Comparison of ENCODE assay signal across 8 cellular contexts in the genomic region with DNA sequence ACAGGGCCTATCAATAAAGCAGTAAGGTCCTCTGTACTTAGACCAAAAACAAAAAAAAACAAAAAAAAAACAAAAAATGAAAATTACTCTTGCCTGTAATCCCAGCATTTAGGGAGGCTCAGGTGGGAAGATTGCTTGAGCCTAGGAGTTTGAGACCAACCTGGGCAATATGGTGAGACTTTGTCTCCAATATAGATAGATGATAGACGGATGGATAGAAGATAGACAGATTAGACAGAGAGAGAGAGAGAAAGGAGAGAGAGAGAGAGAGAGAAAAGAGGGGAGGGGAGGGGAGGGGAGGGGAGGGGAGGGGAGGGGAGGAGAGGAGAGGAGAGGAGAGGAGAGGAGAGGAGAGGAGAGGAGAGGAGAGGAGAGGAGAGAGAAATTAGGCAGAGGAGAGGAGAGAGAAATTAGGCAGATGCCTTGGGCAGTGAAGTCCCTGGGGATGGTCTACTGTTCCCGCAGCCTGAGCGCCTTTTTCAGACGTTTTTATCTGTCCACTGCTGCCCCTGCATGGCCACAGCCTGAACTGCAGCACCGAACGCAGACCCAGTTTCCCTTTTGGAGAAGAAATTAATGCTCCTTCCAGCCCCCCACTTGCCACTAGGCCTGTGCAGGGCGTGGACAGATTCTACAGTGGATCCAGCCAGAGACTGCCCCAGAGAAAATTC. TPM values are rescaled to one million over a fixed set of nuclear protein-coding genes. Genes with fewer than 3 reads are reported as not detected.
A peak's percentile ranks its signal among the peaks of the same experiment; 100 is the strongest.
DNase-seq lines count a peak whose midpoint lies in the region; ATAC-seq and TF ChIP-seq lines count a peak whose summit lies in the region.

No MANE protein-coding gene starts in this region.

- CTCF ChIA-PET in activated CD4-positive, alpha-beta T cell treated with anti-CD3 and anti-CD28 coated beads for 36 hours (lab: Charles Lee): interaction anchor here (0.8 to 1.8 kb wide), 3 partner anchors 27 to 90 kb away, joined by 4 to 9 read pairs (median 4); a partner anchor contains a TSS

- ATAC-seq in activated CD4-positive, alpha-beta T cell treated with anti-CD3 and anti-CD28 coated beads for 36 hours: peak; percentile 96
- ATAC-seq in HG03520 (IDR thresholded peaks at IDR 0.05; ENCODE audit: unreplicated experiment): no peak

- H3K4me3 ChIP-seq in choroid plexus epithelial cell (ENCODE audit: low read depth, low read length) (no peak overlapping the region), liver (ENCODE audit: low read depth in 1 of 3, low read length in 3 of 3) (no peak overlapping the region)

- no peaks in the 10 kb centered on the region for H3K36me3 Mint-ChIP-seq in activated CD4-positive, alpha-beta T cell treated with anti-CD3 and anti-CD28 coated beads for 36 hours (ENCODE audit: low read depth)

- no peak overlapping the region for H3K4me3 Mint-ChIP-seq in activated CD4-positive, alpha-beta T cell treated with anti-CD3 and anti-CD28 coated beads for 36 hours

- POLR2A ChIA-PET in activated CD4-positive, alpha-beta T cell treated with anti-CD3 and anti-CD28 coated beads for 36 hours (lab: Charles Lee): no interaction called here

- H3K27ac Mint-ChIP-seq in activated CD4-positive, alpha-beta T cell treated with anti-CD3 and anti-CD28 coated beads for 36 hours: no peak overlapping the region

- H3K4me1 ChIP-seq in liver (ENCODE audit: control insufficient read depth in 4 of 4, insufficient read depth in 4 of 4, low read length in 3 of 4): peaks cover 0 to 8% (median 7%) of the 10 kb centered on the region in 4 donors

- no peak overlapping the region for H3K9ac ChIP-seq in liver (ENCODE audit: low read depth in 1 of 2, low read length in 2 of 2)

- no peak overlapping the region for H3K27ac ChIP-seq in liver (ENCODE audit: low read depth in 1 of 2, low read length in 2 of 2)

- no peaks in the 10 kb centered on the region for H3K27me3 ChIP-seq in liver (ENCODE audit: control insufficient read depth in 4 of 4, insufficient read depth in 4 of 4, low read length in 3 of 4)

- peaks cover 3% of the 10 kb centered on the region for H3K4me1 Mint-ChIP-seq in activated CD4-positive, alpha-beta T cell treated with anti-CD3 and anti-CD28 coated beads for 36 hours

- WGBS in liver: 6% methylated on average over 7 of the region's 7 CpGs

- no peaks in the 10 kb centered on the region for H3K27me3 Mint-ChIP-seq in activated CD4-positive, alpha-beta T cell treated with anti-CD3 and anti-CD28 coated beads for 36 hours

- TF ChIP-seq CTCF in choroid plexus epithelial cell (conservative IDR thresholded peaks at IDR 0.05; ENCODE audit: low read depth, low read length) (peak; percentile 89), liver (IDR thresholded peaks at IDR 0.05; ENCODE audit: low read depth, low read length, missing input control) (peak; percentile 95)

- H3K36me3 ChIP-seq in liver (ENCODE audit: control insufficient read depth in 4 of 4, insufficient read depth in 3 of 4, low read depth in 1 of 4, low read length in 3 of 4): no peaks in the 10 kb centered on the region

- DNase-seq in AML-193 (lab: John Stamatoyannopoulos, UW) (peak; percentile 57 to 58), HCEC 1CT (peak; percentile 59), NCI-H460 (ENCODE audit: extremely low read depth, low read depth) (peak; percentile 41), choroid plexus epithelial cell (ENCODE audit: low read depth) (peak; percentile 76)
- DNase-seq in activated CD4-positive, alpha-beta T cell treated with anti-CD3 and anti-CD28 coated beads for 36 hours: peak; percentile 89
- DNase-seq in stimulated activated CD4-positive, alpha-beta T cell treated with anti-CD3 and anti-CD28 coated beads, Interleukin-4, amount 100 ng/mL, for 24 hours: peak; percentile 82

- H3K9me3 Mint-ChIP-seq in activated CD4-positive, alpha-beta T cell treated with anti-CD3 and anti-CD28 coated beads for 36 hours (ENCODE audit: low read depth): no peaks in the 10 kb centered on the region

- no peaks in the 10 kb centered on the region for H3K9me3 ChIP-seq in liver (ENCODE audit: control insufficient read depth in 4 of 4, low read length in 3 of 4)

- TF ChIP-seq RAD21 in liver (IDR thresholded peaks at IDR 0.05): peak; percentile 85 to 88

- intact Hi-C loops in activated CD4-positive, alpha-beta T cell treated with anti-CD3 and anti-CD28 coated beads for 36 hours (cut with DNase I, micrococcal nuclease): loop anchor here (1.0 to 5.0 kb wide), 7 partner anchors 27 to 294 kb away; a partner anchor contains a TSS

TF ChIP-seq in liver, 16 proteins besides CTCF, POLR2A, EP300 and RAD21:
- no peak for TF ChIP-seq HNF4G (IDR thresholded peaks at IDR 0.05)
- TF ChIP-seq, protein P1, sequence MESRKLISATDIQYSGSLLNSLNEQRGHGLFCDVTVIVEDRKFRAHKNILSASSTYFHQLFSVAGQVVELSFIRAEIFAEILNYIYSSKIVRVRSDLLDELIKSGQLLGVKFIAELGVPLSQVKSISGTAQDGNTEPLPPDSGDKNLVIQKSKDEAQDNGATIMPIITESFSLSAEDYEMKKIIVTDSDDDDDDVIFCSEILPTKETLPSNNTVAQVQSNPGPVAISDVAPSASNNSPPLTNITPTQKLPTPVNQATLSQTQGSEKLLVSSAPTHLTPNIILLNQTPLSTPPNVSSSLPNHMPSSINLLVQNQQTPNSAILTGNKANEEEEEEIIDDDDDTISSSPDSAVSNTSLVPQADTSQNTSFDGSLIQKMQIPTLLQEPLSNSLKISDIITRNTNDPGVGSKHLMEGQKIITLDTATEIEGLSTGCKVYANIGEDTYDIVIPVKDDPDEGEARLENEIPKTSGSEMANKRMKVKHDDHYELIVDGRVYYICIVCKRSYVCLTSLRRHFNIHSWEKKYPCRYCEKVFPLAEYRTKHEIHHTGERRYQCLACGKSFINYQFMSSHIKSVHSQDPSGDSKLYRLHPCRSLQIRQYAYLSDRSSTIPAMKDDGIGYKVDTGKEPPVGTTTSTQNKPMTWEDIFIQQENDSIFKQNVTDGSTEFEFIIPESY (IDR thresholded peaks at IDR 0.05): no peak
- TF ChIP-seq, protein P2, sequence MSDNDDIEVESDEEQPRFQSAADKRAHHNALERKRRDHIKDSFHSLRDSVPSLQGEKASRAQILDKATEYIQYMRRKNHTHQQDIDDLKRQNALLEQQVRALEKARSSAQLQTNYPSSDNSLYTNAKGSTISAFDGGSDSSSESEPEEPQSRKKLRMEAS (IDR thresholded peaks at IDR 0.05): no peak
- TF ChIP-seq HNF4A (conservative IDR thresholded peaks at IDR 0.05): no peak
- TF ChIP-seq YY1 (IDR thresholded peaks at IDR 0.05): no peak
- no peak for TF ChIP-seq JUND (IDR thresholded peaks at IDR 0.05)
- TF ChIP-seq NR2F2 (IDR thresholded peaks at IDR 0.05): no peak
- TF ChIP-seq, protein P3, sequence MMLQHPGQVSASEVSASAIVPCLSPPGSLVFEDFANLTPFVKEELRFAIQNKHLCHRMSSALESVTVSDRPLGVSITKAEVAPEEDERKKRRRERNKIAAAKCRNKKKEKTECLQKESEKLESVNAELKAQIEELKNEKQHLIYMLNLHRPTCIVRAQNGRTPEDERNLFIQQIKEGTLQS (IDR thresholded peaks at IDR 0.05): no peak
TF ChIP-seq in liver: peak in this region for 0.

RNA-seq across cellular contexts. Expression of a gene that starts 9.8 kb away (rescaled TPM):
- total RNA-seq in NCI-H460 (2014; rRNA removed; shearing (Covaris generic)): 9.6 and 10.9 TPM in 2 replicates
- polyA plus RNA-seq in NCI-H460 (2014; cell fraction: nucleus; rRNA removed): 3.9 and 4.2 TPM in 2 replicates
- 1 to 10 TPM; 6.4 to 6.7 TPM for total RNA-seq in activated CD4-positive, alpha-beta T cell treated with anti-CD3 and anti-CD28 coated beads for 36 hours
- total RNA-seq in liver: 1 to 10 TPM; 7.6 to 9.6 TPM
- polyA plus RNA-seq in liver: 1 to 10 TPM; 3.2 to 3.3 TPM

RNA-seq across cellular contexts. Expression of a gene that starts 10.0 kb away (rescaled TPM):
- total RNA-seq in NCI-H460 (2014; rRNA removed; shearing (Covaris generic)): not detected in 2 replicates
- polyA plus RNA-seq in NCI-H460 (2014; cell fraction: nucleus; rRNA removed): not detected in 2 replicates
- 10 to 100 TPM; 10.3 to 12.4 TPM for total RNA-seq in activated CD4-positive, alpha-beta T cell treated with anti-CD3 and anti-CD28 coated beads for 36 hours
- 10 to 100 TPM; 20.7 to 30.5 TPM for total RNA-seq in liver
- 10 to 100 TPM; 18.6 to 26.9 TPM for polyA plus RNA-seq in liver

RNA-seq across cellular contexts. Expression of a gene that starts 28.4 kb away (rescaled TPM):
- total RNA-seq in NCI-H460 (2014; rRNA removed; shearing (Covaris generic)): 31.6 and 35.3 TPM in 2 replicates
- 34.2 and 43.8 TPM in 2 replicates for polyA plus RNA-seq in NCI-H460 (2014; cell fraction: nucleus; rRNA removed)
- total RNA-seq in activated CD4-positive, alpha-beta T cell treated with anti-CD3 and anti-CD28 coated beads for 36 hours: 10 to 100 TPM; 48.0 to 53.7 TPM
- 10 to 100 TPM; 11.1 to 15.5 TPM for total RNA-seq in liver
- 10 to 100 TPM; 32.5 to 37.9 TPM for polyA plus RNA-seq in liver

RNA-seq across cellular contexts. Expression of a gene that starts 48.8 kb away (rescaled TPM):
- not detected in 2 replicates for total RNA-seq in NCI-H460 (2014; rRNA removed; shearing (Covaris generic))
- not detected in 2 replicates for polyA plus RNA-seq in NCI-H460 (2014; cell fraction: nucleus; rRNA removed)
- not detected for total RNA-seq in activated CD4-positive, alpha-beta T cell treated with anti-CD3 and anti-CD28 coated beads for 36 hours
- 1 to 10 TPM in 1 of 2 donors, under 1 TPM in 1; 0.09 to 5.9 TPM for total RNA-seq in liver
- polyA plus RNA-seq in liver: 1 to 10 TPM in 1 of 2 donors, under 1 TPM in 1; 0.29 to 4.1 TPM

RNA-seq across cellular contexts. Expression of a gene that starts 58.5 kb away (rescaled TPM):
- total RNA-seq in NCI-H460 (2014; rRNA removed; shearing (Covaris generic)): 37.3 and 40.3 TPM in 2 replicates
- 56.8 and 62.3 TPM in 2 replicates for polyA plus RNA-seq in NCI-H460 (2014; cell fraction: nucleus; rRNA removed)
- 10 to 100 TPM; 37.2 to 44.6 TPM for total RNA-seq in activated CD4-positive, alpha-beta T cell treated with anti-CD3 and anti-CD28 coated beads for 36 hours
- 10 to 100 TPM; 20.5 to 34.9 TPM for total RNA-seq in liver
- 10 to 100 TPM; 27.2 to 37.4 TPM for polyA plus RNA-seq in liver

Comparison
In these comparisons a context has a peak if more than half of its experiments do, and no peak if none do; other contexts are left out.
1. RNA of a gene that starts 10.0 kb away (total RNA-seq): 20.7 to 30.5 TPM in liver and 10.3 to 12.4 TPM in activated CD4-positive, alpha-beta T cell treated with anti-CD3 and anti-CD28 coated beads for 36 hours; not detected in NCI-H460; every median in the first group is over 10 times any median in the second.
2. Peak in every context shown above with its lines, with median percentiles within 50 percentile points of each other: DNase-seq.